In the genomic region with DNA sequence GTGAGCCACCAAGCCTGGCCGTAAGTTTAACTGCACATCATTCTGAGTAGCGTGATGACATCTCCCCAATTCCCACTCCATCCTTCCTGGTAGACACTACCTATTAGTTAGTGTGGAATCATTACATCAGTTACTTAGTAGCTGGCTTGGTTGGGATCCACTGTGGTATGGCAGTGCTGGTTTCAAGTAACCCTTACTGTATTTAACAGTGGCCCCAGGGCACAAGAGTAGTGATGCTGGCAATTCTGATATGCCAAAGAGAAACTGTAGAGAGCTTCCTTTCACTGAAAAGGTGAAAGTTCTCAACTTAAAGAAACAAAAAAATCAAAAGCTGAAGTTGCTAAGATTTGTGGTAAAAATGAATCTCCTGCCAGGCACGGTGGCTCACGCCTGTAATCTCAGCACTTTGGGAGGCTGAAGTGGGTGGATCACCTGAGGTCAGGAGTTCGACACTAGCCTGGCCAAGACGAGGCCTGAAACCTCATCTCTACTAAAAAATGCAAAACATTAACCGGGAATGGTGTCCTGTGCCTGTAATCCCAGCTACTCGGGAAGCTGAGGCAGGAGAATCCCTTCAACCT, we compare ENCODE assay signal across 26 cellular contexts.
"Had no signal": no experiment of that assay in that cellular context is flagged by ENCODE, and none has a peak within 500 bp of the region (broad histone marks: within the 10 kb centered on the region; RNA-seq: fewer than 3 reads in every experiment).

No MANE protein-coding gene starts in this region.

- H3K27ac ChIP-seq: coronary artery, esophagus muscularis mucosa, foreskin keratinocyte, gastroesophageal sphincter, heart right ventricle, left lung, neural progenitor cell, right lobe of liver, thoracic aorta, tibial nerve, upper lobe of right lung, uterus had no signal

- H3K4me3 Mint-ChIP-seq: nephron; neural progenitor cell; stimulated activated naive B cell treated with anti-CD40 and anti-IgM and Interleukin-4, amounts not matched to agents 10 μg/mL and 1 μg/mL and 100 μg/mL, for 72 hours; stimulated activated naive CD8-positive, alpha-beta T cell treated with anti-CD3 and anti-CD28 coated beads, Interleukin-15, Interleukin-2, amounts not matched to agents 100 ng/mL and 50 ng/mL, for 24 hours had no signal

- H3K27me3 ChIP-seq: esophagus muscularis mucosa, foreskin keratinocyte, gastroesophageal sphincter, neural progenitor cell, right lobe of liver, tibial nerve, upper lobe of right lung, uterus had no signal

- H3K4me2 ChIP-seq: neural progenitor cell had no signal

- H3K4me1 ChIP-seq: neural progenitor cell, uterus had no signal

- H3K9me3 Mint-ChIP-seq: naive thymus-derived CD4-positive, alpha-beta T cell; nephron; stimulated activated naive B cell treated with anti-CD40 and anti-IgM and Interleukin-4, amounts not matched to agents 10 μg/mL and 1 μg/mL and 100 μg/mL, for 72 hours; stimulated activated naive CD8-positive, alpha-beta T cell treated with anti-CD3 and anti-CD28 coated beads, Interleukin-15, Interleukin-2, amounts not matched to agents 100 ng/mL and 50 ng/mL, for 24 hours had no signal

- H2AFZ ChIP-seq: neural progenitor cell had no signal

- H3K36me3 ChIP-seq: esophagus muscularis mucosa, gastroesophageal sphincter, heart right ventricle, left lung, neural progenitor cell, right lobe of liver, thoracic aorta, tibial nerve, upper lobe of right lung, uterus had no signal

- H3K9me3 ChIP-seq: esophagus muscularis mucosa, gastroesophageal sphincter, heart right ventricle, left lung, right lobe of liver, thoracic aorta, tibial nerve, upper lobe of right lung, uterus had no signal

- H3K27ac Mint-ChIP-seq: naive thymus-derived CD4-positive, alpha-beta T cell; nephron; neural progenitor cell; progenitor cell of endocrine pancreas; stimulated activated naive B cell treated with anti-CD40 and anti-IgM and Interleukin-4, amounts not matched to agents 10 μg/mL and 1 μg/mL and 100 μg/mL, for 72 hours; stimulated activated naive CD8-positive, alpha-beta T cell treated with anti-CD3 and anti-CD28 coated beads, Interleukin-15, Interleukin-2, amounts not matched to agents 100 ng/mL and 50 ng/mL, for 24 hours had no signal

- DNase-seq: dermis blood vessel endothelial cell; effector memory CD4-positive, alpha-beta T cell; foreskin keratinocyte; heart right ventricle; hippocampal formation; left cardiac atrium; left lung; mesenchymal stem cell; midbrain; naive thymus-derived CD4-positive, alpha-beta T cell; right lobe of liver; small intestine; stimulated activated CD4-positive, alpha-beta T cell treated with anti-CD3 and anti-CD28 coated beads, Interleukin-15, amount 100 ng/mL, for 24 hours; stimulated activated CD4-positive, alpha-beta T cell treated with anti-CD3 and anti-CD28 coated beads, Interleukin-2, amount 100 ng/mL, for 48 hours; stimulated activated naive B cell treated with anti-CD40 and anti-IgM and Interleukin-4, amounts not matched to agents 10 μg/mL and 1 μg/mL and 100 μg/mL, for 72 hours; upper lobe of right lung; uterus had no signal

- H3K9ac ChIP-seq: neural progenitor cell had no signal

- H3K36me3 Mint-ChIP-seq: naive thymus-derived CD4-positive, alpha-beta T cell; neural progenitor cell; stimulated activated naive B cell treated with anti-CD40 and anti-IgM and Interleukin-4, amounts not matched to agents 10 μg/mL and 1 μg/mL and 100 μg/mL, for 72 hours had no signal

- H3K4me3 ChIP-seq: coronary artery, esophagus muscularis mucosa, gastroesophageal sphincter, heart right ventricle, left lung, neural progenitor cell, right lobe of liver, thoracic aorta, tibial nerve, upper lobe of right lung, uterus had no signal
